In the genomic region with DNA sequence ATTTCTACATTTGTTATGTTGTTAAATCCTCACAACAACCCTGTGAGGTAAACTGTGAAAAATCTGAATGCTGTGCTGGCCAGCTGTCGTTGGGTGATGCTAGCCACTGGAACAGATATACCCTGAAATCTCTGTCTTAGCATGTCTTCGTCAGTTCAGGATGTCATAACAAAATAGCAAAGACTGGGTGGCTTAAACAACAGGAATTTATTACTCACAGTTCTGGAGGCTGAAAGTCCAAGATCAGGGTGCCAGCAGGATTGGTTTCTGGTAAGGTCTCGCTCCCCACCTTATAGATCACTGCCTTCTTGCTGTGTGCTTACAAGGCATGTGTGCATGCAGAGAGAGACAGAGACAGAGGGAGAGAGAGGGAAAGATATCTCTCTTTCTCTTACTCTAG, we compare ENCODE assay signal across 11 cellular contexts.
"Had no signal": no experiment of that assay in that cellular context is flagged by ENCODE, and none has a peak within 500 bp of the region (broad histone marks: within the 10 kb centered on the region; RNA-seq: fewer than 3 reads in every experiment).

No MANE protein-coding gene starts in this region.

- H3K27ac ChIP-seq: GM23248 had no signal

- H3K9ac ChIP-seq: GM23248 had no signal

- ATAC-seq: GM23338, HCT116 had no signal

- H2AFZ ChIP-seq: GM23248, GM23338 had no signal

- DNase-seq: GM23248, GOT3, H7, H9, HCEC 1CT, HFFc6 had no signal

- H3K4me3 ChIP-seq: GM23248, GM23338, HAP-1 had no signal

- FAIRE-seq: H1, H54 had no signal

- H3K4me1 ChIP-seq: HAP-1 had no signal

- H3K36me3 ChIP-seq: HAP-1 had no signal

- H3K4me2 ChIP-seq: GM23338 had no signal

- H3K9me3 ChIP-seq: HAP-1 had no signal
